In the genomic region with DNA sequence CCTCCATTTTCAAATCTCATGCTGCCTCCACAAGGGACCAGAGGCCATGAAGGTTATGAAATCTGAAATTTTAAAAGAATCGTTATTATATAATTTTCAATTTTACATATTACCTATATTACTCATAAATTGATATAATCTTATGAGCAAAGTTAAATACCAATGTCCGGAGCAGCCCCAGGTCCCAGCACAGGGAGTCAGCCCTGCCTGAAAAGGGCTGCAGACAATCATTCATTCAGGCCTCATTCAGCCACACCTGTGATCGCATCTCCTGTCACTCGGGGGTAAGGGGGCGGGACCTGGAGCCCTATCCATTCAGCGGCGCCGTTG, we compare ENCODE assay signal across 8 cellular contexts.
DNase-seq lines count a peak whose midpoint lies in the region; ATAC-seq lines count a peak whose summit lies in the region.

No MANE protein-coding gene starts in this region.

- no peak overlapping the region for H2BK5ac ChIP-seq in trophoblast cell (ENCODE audit: low read depth, low read length, poor library complexity)

- no peak overlapping the region for H3K9ac ChIP-seq in trophoblast cell (ENCODE audit: low read length)

- H2AK5ac ChIP-seq in trophoblast cell (ENCODE audit: low read length), result no peak overlapping the region

- H3K4me3 ChIP-seq in esophagus (ENCODE audit: low read depth in 1 of 2, low read length in 2 of 2), result peak overlapping the region; percentile 92
- H3K4me3 ChIP-seq in trophoblast cell (ENCODE audit: low read depth, low read length), result peak overlapping the region; percentile 83

- no peak overlapping the region for H4K12ac ChIP-seq in trophoblast cell (ENCODE audit: low read depth, low read length)

- POLR2A ChIA-PET in activated CD4-positive, alpha-beta T cell treated with anti-CD3 and anti-CD28 coated beads for 36 hours (lab: Charles Lee), result interaction anchor here (0.6 kb wide), 1 partner anchor 11 kb away, joined by 3 read pairs; no protein-coding TSS in a partner anchor

- H3K27me3 ChIP-seq in esophagus (ENCODE audit: control insufficient read depth in 1 of 2, insufficient read depth in 2 of 2, low read length in 2 of 2) (no peaks in the 10 kb centered on the region), trophoblast cell (ENCODE audit: insufficient read depth, low read length) (no peaks in the 10 kb centered on the region)

- no peaks in the 10 kb centered on the region for H3K9me3 ChIP-seq in esophagus (ENCODE audit: control insufficient read depth in 2 of 2, insufficient read depth in 1 of 2, low read depth in 1 of 2, low read length in 1 of 2)
- peaks cover 5% of the 10 kb centered on the region for H3K9me3 ChIP-seq in trophoblast cell (ENCODE audit: insufficient read depth, low read depth, low read length)

- H3K14ac ChIP-seq in trophoblast cell (ENCODE audit: low read length), result no peak overlapping the region

- no peak for DNase-seq in activated CD4-positive, alpha-beta T cell treated with anti-CD3 and anti-CD28 coated beads for 36 hours
- no peak for DNase-seq in activated CD4-positive, alpha-beta T cell treated with anti-CD3 and anti-CD28 coated beads, Interleukin-2, amount 50 U/mL, for 4 hours
- peak; percentile 79 for DNase-seq in SHP77 treated with DMSO at 0.1 percent for 48 hours (lab: John Stamatoyannopoulos, UW)
- DNase-seq in trophoblast cell, result no peak
- no peak for DNase-seq in stimulated activated CD4-positive, alpha-beta T cell treated with anti-CD3 and anti-CD28 coated beads, Interleukin-4, amount 100 ng/mL, for 24 hours
- DNase-seq in NOMO-1 treated with DMSO at 0.1 percent for 48 hours (lab: John Stamatoyannopoulos, UW; ENCODE audit: unreplicated experiment), result no peak

- H3K79me1 ChIP-seq in trophoblast cell (ENCODE audit: low read length), result peaks cover 4% of the 10 kb centered on the region

- no peak overlapping the region for H3K23ac ChIP-seq in trophoblast cell (ENCODE audit: low read length)

- H4K8ac ChIP-seq in trophoblast cell (ENCODE audit: low read depth, low read length), result no peak overlapping the region

- peaks cover 4% of the 10 kb centered on the region for H3K79me2 ChIP-seq in trophoblast cell (ENCODE audit: control insufficient read depth, insufficient read depth, low read length, poor library complexity)

- H2BK120ac ChIP-seq in trophoblast cell (ENCODE audit: insufficient read depth, low read length, poor library complexity), result no peak overlapping the region

- H3K4ac ChIP-seq in trophoblast cell (ENCODE audit: low read depth, low read length), result no peak overlapping the region

- 10 to 13% methylated on average over 8 of the region's 8 CpGs for WGBS in esophagus, 2 donors
- no CpG with 5 or more reads among the region's 8 CpGs for WGBS in trophoblast cell (ENCODE audit: extremely low coverage, insufficient coverage, insufficient read length)

- H3K4me1 ChIP-seq in esophagus (ENCODE audit: control insufficient read depth in 2 of 2, insufficient read depth in 2 of 2, low read length in 1 of 2) (peaks cover 0 to 4% of the 10 kb centered on the region in 2 donors), trophoblast cell (ENCODE audit: control insufficient read depth in 1 of 2, insufficient read depth in 2 of 2, low read length in 2 of 2) (no peaks in the 10 kb centered on the region)

- H3K9me3 Mint-ChIP-seq in activated CD4-positive, alpha-beta T cell treated with anti-CD3 and anti-CD28 coated beads for 36 hours (ENCODE audit: low read depth), result no peaks in the 10 kb centered on the region

- no peak overlapping the region for H3K18ac ChIP-seq in trophoblast cell (ENCODE audit: low read length)

- H3K4me3 Mint-ChIP-seq in activated CD4-positive, alpha-beta T cell treated with anti-CD3 and anti-CD28 coated beads for 36 hours, result peak overlapping the region; percentile 92

- intact Hi-C loops in activated CD4-positive, alpha-beta T cell treated with anti-CD3 and anti-CD28 coated beads for 36 hours (cut with DNase I, micrococcal nuclease), result loop anchor here (1.0 to 10.0 kb wide), 7 partner anchors 13 to 583 kb away; partner anchors contain the start of genes RUSF1 (in 2 of the 2), ARMC5 (in 1 of the 2) and KAT8 (in 1 of the 2)

- no peaks in the 10 kb centered on the region for H3K27me3 Mint-ChIP-seq in activated CD4-positive, alpha-beta T cell treated with anti-CD3 and anti-CD28 coated beads for 36 hours

- H3K27ac ChIP-seq in esophagus (ENCODE audit: low read depth in 2 of 2, low read length in 1 of 2) (no peak overlapping the region), trophoblast cell (ENCODE audit: low read depth, low read length) (no peak overlapping the region)

- ATAC-seq in activated CD4-positive, alpha-beta T cell treated with anti-CD3 and anti-CD28 coated beads for 36 hours, result peak; percentile 87
- ATAC-seq in HG02885 (IDR thresholded peaks at IDR 0.05; ENCODE audit: poor library complexity, unreplicated experiment), result peak; percentile 97

- peaks cover 4 to 20% of the 10 kb centered on the region in 2 donors for H3K36me3 ChIP-seq in esophagus (ENCODE audit: control insufficient read depth in 2 of 2, insufficient read depth in 2 of 2, low read length in 1 of 2)
- H3K36me3 ChIP-seq in trophoblast cell (ENCODE audit: control insufficient read depth in 1 of 2, insufficient read depth in 2 of 2, low read length in 2 of 2), result peaks cover 26% of the 10 kb centered on the region in 2 experiments

- peaks cover 40% of the 10 kb centered on the region for H3K36me3 Mint-ChIP-seq in activated CD4-positive, alpha-beta T cell treated with anti-CD3 and anti-CD28 coated beads for 36 hours (ENCODE audit: low read depth)

- CTCF ChIA-PET in activated CD4-positive, alpha-beta T cell treated with anti-CD3 and anti-CD28 coated beads for 36 hours (lab: Charles Lee), result interaction anchor here (0.6 to 3.2 kb wide), 2 partner anchors 12 to 14 kb away, joined by 3 to 11 read pairs; a partner anchor contains a TSS

- H4K91ac ChIP-seq in trophoblast cell (ENCODE audit: low read depth, low read length), result no peak overlapping the region

- no peak overlapping the region for H2AFZ ChIP-seq in trophoblast cell (ENCODE audit: insufficient read depth, low read length, poor library complexity)

- peak overlapping the region; percentile 92 for H3K27ac Mint-ChIP-seq in activated CD4-positive, alpha-beta T cell treated with anti-CD3 and anti-CD28 coated beads for 36 hours

- H3K4me1 Mint-ChIP-seq in activated CD4-positive, alpha-beta T cell treated with anti-CD3 and anti-CD28 coated beads for 36 hours, result peaks cover 26% of the 10 kb centered on the region

- no peak overlapping the region for H2BK12ac ChIP-seq in trophoblast cell (ENCODE audit: low read length)

- H3K4me2 ChIP-seq in trophoblast cell (ENCODE audit: low read length), result peak overlapping the region; percentile 76
